In genomic region chr20:63372971-63373885, GRCh38 we compare ENCODE assay signal across 27 cellular contexts. TPM values are rescaled to one million over a fixed set of nuclear protein-coding genes. Genes with fewer than 3 reads are reported as not detected.
"Had no signal": no experiment of that assay in that cellular context is flagged by ENCODE, and none has a peak within 500 bp of the region (broad histone marks: within the 10 kb centered on the region; RNA-seq: fewer than 3 reads in every experiment).

No MANE protein-coding gene starts in this region.

- H3K36me3 ChIP-seq: breast epithelium, SJCRH30 had no signal

- H3K4me3 Mint-ChIP-seq: activated CD8-positive, alpha-beta T cell treated with anti-CD3 and anti-CD28 coated beads for 36 hours; activated naive CD4-positive, alpha-beta T cell treated with anti-CD3 and anti-CD28 coated beads, Interleukin-2, amount 10 ng/mL, durations not matched to agents 7 days and 5 days; activated naive CD8-positive, alpha-beta T cell treated with anti-CD3 and anti-CD28 coated beads, Interleukin-2, amount 10 ng/mL, durations not matched to agents 7 days and 5 days; activated T-cell treated with anti-CD3 and anti-CD28 coated beads, Interleukin-2, amount 50 U/mL, for 72 hours had no signal

- H3K4me1 Mint-ChIP-seq: activated naive CD4-positive, alpha-beta T cell treated with anti-CD3 and anti-CD28 coated beads, Interleukin-2, amount 10 ng/mL, durations not matched to agents 7 days and 5 days; activated naive CD8-positive, alpha-beta T cell treated with anti-CD3 and anti-CD28 coated beads, Interleukin-2, amount 10 ng/mL, durations not matched to agents 7 days and 5 days had no signal

- H3K4me1 ChIP-seq: breast epithelium, SJCRH30 had no signal

- H3K36me3 Mint-ChIP-seq: activated naive CD4-positive, alpha-beta T cell treated with anti-CD3 and anti-CD28 coated beads, Interleukin-2, amount 10 ng/mL, durations not matched to agents 7 days and 5 days; activated naive CD8-positive, alpha-beta T cell treated with anti-CD3 and anti-CD28 coated beads, Interleukin-2, amount 10 ng/mL, durations not matched to agents 7 days and 5 days had no signal

- DNase-seq: activated CD4-positive, alpha-beta T cell treated with anti-CD3 and anti-CD28 coated beads for 4 hours; activated CD8-positive, alpha-beta memory T cell treated with anti-CD3 and anti-CD28 coated beads, Interleukin-2, amount 50 U/mL, for 4 hours; activated CD8-positive, alpha-beta T cell treated with anti-CD3 and anti-CD28 coated beads for 36 hours; activated gamma-delta T cell treated with Interleukin-2 at 50 U/mL for 16 hours; activated naive CD4-positive, alpha-beta T cell treated with anti-CD3 and anti-CD28 coated beads, Interleukin-2, amount 10 ng/mL, durations not matched to agents 7 days and 5 days; activated naive CD8-positive, alpha-beta T cell treated with anti-CD3 and anti-CD28 coated beads, Interleukin-2, amount 10 ng/mL, durations not matched to agents 7 days and 5 days; activated T-cell treated with anti-CD3 and anti-CD28 coated beads, Interleukin-2, amount 50 U/mL, for 72 hours; aorta; central memory CD4-positive, alpha-beta T cell; KG1; NCI-H1092; NCI-H1417 treated with DMSO at 0.1 percent for 48 hours; NCI-H1694; NCI-H2029; NCI-H345; NCI-H510A; NCI-H526 treated with DMSO at 0.1 percent for 48 hours; NCI-H82; SK-N-SH; T-helper 1 cell had no signal

- H3K4me3 ChIP-seq: breast epithelium, SJCRH30 had no signal

- H3K9ac ChIP-seq: SK-N-SH had no signal

- H3K27ac Mint-ChIP-seq: activated CD8-positive, alpha-beta T cell treated with anti-CD3 and anti-CD28 coated beads for 36 hours; activated naive CD4-positive, alpha-beta T cell treated with anti-CD3 and anti-CD28 coated beads, Interleukin-2, amount 10 ng/mL, durations not matched to agents 7 days and 5 days; activated naive CD8-positive, alpha-beta T cell treated with anti-CD3 and anti-CD28 coated beads, Interleukin-2, amount 10 ng/mL, durations not matched to agents 7 days and 5 days; activated T-cell treated with anti-CD3 and anti-CD28 coated beads, Interleukin-2, amount 50 U/mL, for 72 hours; activated T-helper 2 cell treated with anti-CD3 and anti-CD28 coated beads, Interferon-gamma antibody, Interleukin-2, Interleukin-4, amounts not matched to agents 10 μg/mL and 5 μg/mL and 100 μg/mL, durations not matched to agents 14 hours and 24 hours and 36 hours had no signal

- H3K9me3 ChIP-seq: breast epithelium, SJCRH30, SK-N-SH had no signal

- H3K9me3 Mint-ChIP-seq: activated CD8-positive, alpha-beta T cell treated with anti-CD3 and anti-CD28 coated beads for 36 hours; activated naive CD4-positive, alpha-beta T cell treated with anti-CD3 and anti-CD28 coated beads, Interleukin-2, amount 10 ng/mL, durations not matched to agents 7 days and 5 days; activated naive CD8-positive, alpha-beta T cell treated with anti-CD3 and anti-CD28 coated beads, Interleukin-2, amount 10 ng/mL, durations not matched to agents 7 days and 5 days; activated T-cell treated with anti-CD3 and anti-CD28 coated beads, Interleukin-2, amount 50 U/mL, for 72 hours; activated T-helper 2 cell treated with anti-CD3 and anti-CD28 coated beads, Interferon-gamma antibody, Interleukin-2, Interleukin-4, amounts not matched to agents 10 μg/mL and 5 μg/mL and 100 μg/mL, durations not matched to agents 14 hours and 24 hours and 36 hours had no signal

- H3K4me2 ChIP-seq: SK-N-SH had no signal

- H3K27ac ChIP-seq: breast epithelium, SJCRH30 had no signal

RNA-seq across cellular contexts. Expression of gene CHRNA4, which starts 12.1 kb away (rescaled TPM):
- total RNA-seq: activated CD8-positive, alpha-beta T cell treated with anti-CD3 and anti-CD28 coated beads for 36 hours; activated naive CD8-positive, alpha-beta T cell treated with anti-CD3 and anti-CD28 coated beads, Interleukin-2, amount 10 ng/mL, durations not matched to agents 7 days and 5 days; activated T-cell treated with anti-CD3 and anti-CD28 coated beads, Interleukin-2, amount 50 U/mL, for 72 hours; activated T-helper 2 cell treated with anti-CD3 and anti-CD28 coated beads, Interferon-gamma antibody, Interleukin-2, Interleukin-4, amounts not matched to agents 10 μg/mL and 5 μg/mL and 100 μg/mL, durations not matched to agents 14 hours and 24 hours and 36 hours; aorta; breast epithelium; LHCN-M2; M059J; RPMI7951; T-helper 2 cell treated with Interferon-gamma antibody and Interleukin-4, amounts not matched to agents 100 ng/mL and 5 ng/mL, for 36 hours had no signal
- polyA plus RNA-seq: aorta, SK-N-SH had no signal
